8 cellular contexts compared by ENCODE assay signal in the genomic region with DNA sequence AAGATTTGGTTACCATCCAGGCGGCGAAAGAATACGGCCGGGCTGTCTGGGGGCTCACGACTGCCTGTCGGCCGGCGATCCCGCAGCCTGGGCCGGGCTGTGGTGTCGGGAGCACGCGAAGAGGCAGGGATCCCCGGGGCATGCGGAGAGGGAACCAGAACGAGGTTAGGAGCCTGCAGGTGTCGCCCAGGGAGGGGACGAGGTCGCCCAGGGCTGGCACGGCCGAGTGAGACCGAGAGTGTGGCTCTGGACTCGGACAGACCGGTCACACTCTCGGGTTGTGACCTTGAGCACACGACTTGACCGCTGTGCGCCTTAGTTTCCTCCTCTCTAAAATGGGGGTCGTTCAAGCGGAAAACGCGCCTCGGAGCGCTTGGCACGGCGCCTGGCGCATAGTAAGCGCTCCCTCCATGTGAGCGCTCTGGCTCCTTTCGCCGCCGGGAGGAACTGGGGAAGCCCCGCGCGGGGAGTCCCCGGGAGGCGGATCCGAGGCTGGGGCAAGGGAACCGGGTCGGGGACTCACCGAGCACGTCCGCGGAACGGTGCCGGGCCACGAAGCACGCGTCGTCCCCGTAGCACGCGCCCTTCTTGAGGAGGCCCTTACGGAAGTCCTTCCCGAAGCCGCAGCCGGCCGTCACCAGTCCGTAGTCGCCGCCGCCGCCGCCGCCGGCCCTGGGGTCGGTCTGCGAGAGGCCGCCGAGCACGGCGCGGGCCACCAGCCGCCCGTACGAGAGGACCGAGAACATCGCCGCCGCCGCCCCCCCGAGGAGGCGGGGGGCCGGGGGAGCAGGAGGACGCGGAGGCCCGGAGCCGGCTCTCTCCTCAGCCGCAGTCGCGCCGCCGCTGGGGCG. TPM values are rescaled to one million over a fixed set of nuclear protein-coding genes. Genes with fewer than 3 reads are reported as not detected.
A peak's percentile ranks its signal among the peaks of the same experiment; 100 is the strongest.
DNase-seq lines count a peak whose midpoint lies in the region; ATAC-seq and TF ChIP-seq lines count a peak whose summit lies in the region.

No MANE protein-coding gene starts in this region.

- CTCF ChIA-PET in AG04449 (lab: Yijun Ruan, JAX): interaction anchor here (1.1 kb wide), 1 partner anchor 19 kb away, joined by 3 read pairs; no protein-coding TSS in a partner anchor

- ATAC-seq in GM18511 (IDR thresholded peaks at IDR 0.05; ENCODE audit: unreplicated experiment): peak; percentile 50
- ATAC-seq in HG03025 (IDR thresholded peaks at IDR 0.05; ENCODE audit: low FRiP score, unreplicated experiment): peak; percentile 33
- ATAC-seq in omental fat pad (ENCODE audit: low FRiP score): peak; percentile 44

- peak overlapping the region; percentile 90 for H3K4me3 ChIP-seq in AG04449 (ENCODE audit: low read depth, low read length)
- H3K4me3 ChIP-seq in Peyer's patch: peak overlapping the region; percentile 90 to 99 (median 94)
- H3K4me3 ChIP-seq in suprapubic skin: peak overlapping the region; percentile 96

- 0% methylated on average over 39 of the region's 104 CpGs for WGBS in suprapubic skin

- H3K27me3 ChIP-seq in Peyer's patch: no peaks in the 10 kb centered on the region
- no peaks in the 10 kb centered on the region for H3K27me3 ChIP-seq in suprapubic skin

- H3K27ac ChIP-seq in Peyer's patch (peak overlapping the region; percentile 85 to 95 (median 92)), suprapubic skin (peak overlapping the region; percentile 95)

- TF ChIP-seq POLR2A in Peyer's patch (IDR thresholded peaks at IDR 0.05) (peak in 1 of 2 donors; percentile 18), suprapubic skin (IDR thresholded peaks at IDR 0.05) (no peak)

- peaks cover 0 to 48% (median 21%) of the 10 kb centered on the region in 4 donors for H3K4me1 ChIP-seq in Peyer's patch
- H3K4me1 ChIP-seq in suprapubic skin: peaks cover 71% of the 10 kb centered on the region

- no peak for TF ChIP-seq EP300 in suprapubic skin (IDR thresholded peaks at IDR 0.05)

- no peaks in the 10 kb centered on the region for H3K9me3 ChIP-seq in Peyer's patch
- no peaks in the 10 kb centered on the region for H3K9me3 ChIP-seq in suprapubic skin

- DNase-seq in AG04449 (ENCODE audit: low read depth, low spot score): no peak
- DNase-seq in Peyer's patch: peak; percentile 67 to 78 (median 78)
- peak; percentile 55 for DNase-seq in activated gamma-delta T cell treated with Interleukin-2 at 50 U/mL for 16 hours
- peak; percentile 55 for DNase-seq in germinal center (ENCODE audit: low spot score)
- peak; percentile 37 for DNase-seq in omental fat pad (ENCODE audit: low spot score)
- DNase-seq in suprapubic skin (ENCODE audit: low spot score in 2 of 2): peak; percentile 87

- no peaks in the 10 kb centered on the region for H3K36me3 ChIP-seq in Peyer's patch
- H3K36me3 ChIP-seq in suprapubic skin: no peaks in the 10 kb centered on the region

- POLR2A ChIA-PET in AG04449 (lab: Yijun Ruan, JAX): no interaction called here

- TF ChIP-seq CTCF in AG04449 (IDR thresholded peaks at IDR 0.05; ENCODE audit: insufficient read depth, low read length, missing control alignments) (no peak), Peyer's patch (IDR thresholded peaks at IDR 0.05) (peak in 1 of 6 experiments; percentile 5), omental fat pad (IDR thresholded peaks at IDR 0.05) (no peak), suprapubic skin (IDR thresholded peaks at IDR 0.05) (no peak)

RNA-seq across cellular contexts. Expression of a gene that starts 0.6 kb away (rescaled TPM):
- total RNA-seq in Peyer's patch (10 to 100 TPM; 19.5 to 21.4 (median 20.1) TPM), omental fat pad (10 to 100 TPM; 20.8 to 49.1 (median 23.4) TPM), suprapubic skin (10 to 100 TPM; 24.6 to 36.6 (median 29.1) TPM)

RNA-seq across cellular contexts. Expression of a gene that starts 31.4 kb away (rescaled TPM):
- total RNA-seq in Peyer's patch: 10 to 100 TPM in 2 of 4 donors, 1 to 10 TPM in 2; 9.1 to 53.6 (median 9.7) TPM
- total RNA-seq in omental fat pad: 10 to 100 TPM; 22.7 to 30.4 (median 25.6) TPM
- total RNA-seq in suprapubic skin: 10 to 100 TPM; 18.9 to 46.4 (median 28.4) TPM
